Comparison of ENCODE assay signal across 18 cellular contexts in genomic region chr10:85490431-85490830, GRCh38.
DNase-seq lines count a peak whose midpoint lies in the region; ATAC-seq and FAIRE-seq lines count a peak whose summit lies in the region.
"Had no signal": no experiment of that assay in that cellular context is flagged by ENCODE, and none has a peak within 500 bp of the region (broad histone marks: within the 10 kb centered on the region; RNA-seq: fewer than 3 reads in every experiment).

No MANE protein-coding gene starts in this region.

- peak in 2 of 3 experiments; percentile 1 to 72 for DNase-seq in NCI-H1417 (lab: John Stamatoyannopoulos, UW)
- DNase-seq in NCI-H748 (lab: John Stamatoyannopoulos, UW; ENCODE audit: unreplicated experiment), result peak; percentile 42
- DNase-seq in frontal cortex (ENCODE audit: low spot score in 2 of 2), result no peak
- DNase-seq in putamen (ENCODE audit: low spot score), result peak; percentile 71
- no peak for DNase-seq in activated naive CD4-positive, alpha-beta T cell treated with Interleukin-2 at 50 U/mL for 16 hours
- DNase-seq in MV-4-11 (lab: John Stamatoyannopoulos, UW), result no peak
- DNase-seq: COR-L47, GF-D8, H7, IMR-90, Karpas-422, MG63, NCI-H1105 treated with DMSO at 0.1 percent for 48 hours, NCI-H2029, SHP77 had no signal

- FAIRE-seq in frontal cortex (lab: Jason Lieb, UNC), result peak; percentile 97
- FAIRE-seq: GM19239 had no signal

- ATAC-seq in HG02678 (IDR thresholded peaks at IDR 0.05; ENCODE audit: unreplicated experiment), result no peak
- ATAC-seq: SK-N-SH treated with all-trans-retinoic acid at 6 μM for 48 hours had no signal

Comparison
In these comparisons a context has a peak if more than half of its experiments do, and no peak if none do; other contexts are left out.
1. DNase-seq: peak in NCI-H1417 (2 of 3), NCI-H748 (single experiment) and putamen (single experiment); none in frontal cortex (0 of 2), activated naive CD4-positive, alpha-beta T cell treated with Interleukin-2 at 50 U/mL for 16 hours (single experiment) and MV-4-11 (single experiment).